Comparison of ENCODE assay signal across 8 cellular contexts in the genomic region with DNA sequence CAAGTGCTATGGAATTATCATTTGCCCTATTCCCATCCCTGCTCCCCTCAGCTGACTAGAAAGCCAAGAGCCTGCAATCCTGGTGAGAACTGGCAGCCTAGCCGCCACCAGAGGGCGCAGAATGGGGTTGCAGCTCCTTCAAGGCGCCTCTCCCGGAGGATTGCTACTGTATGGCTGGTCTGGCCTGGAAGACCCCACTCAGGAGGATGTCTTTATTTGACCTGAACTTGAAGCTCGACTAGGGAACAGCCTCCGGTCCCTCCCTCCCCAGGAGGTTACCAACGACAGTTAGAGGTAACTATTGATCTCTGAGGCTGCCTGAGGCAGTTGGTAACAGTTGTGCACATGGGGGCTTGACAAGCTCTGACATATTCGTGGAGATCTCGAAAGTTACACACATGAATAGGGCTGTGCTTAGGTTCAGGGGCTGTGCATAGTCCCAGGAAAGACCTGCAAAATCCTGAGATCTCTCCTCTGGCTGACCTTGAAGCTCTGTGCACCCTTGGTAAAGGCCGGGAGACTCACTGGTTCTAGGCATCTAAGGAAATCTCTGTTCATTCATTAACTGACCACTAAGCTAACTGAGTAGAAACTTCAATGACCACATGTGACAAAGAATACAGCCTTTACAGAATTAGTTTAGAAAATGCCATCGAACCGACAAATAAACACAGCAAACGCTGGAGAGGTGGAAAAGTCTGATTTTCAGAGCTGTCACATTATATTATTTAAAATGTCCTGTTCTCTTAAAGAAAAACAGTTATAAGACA.
DNase-seq lines count a peak whose midpoint lies in the region; ATAC-seq and TF ChIP-seq lines count a peak whose summit lies in the region.

No MANE protein-coding gene starts in this region.

- peak; percentile 26 for DNase-seq in GDM1 (lab: John Stamatoyannopoulos, UW)
- DNase-seq in activated naive CD8-positive, alpha-beta T cell treated with anti-CD3 and anti-CD28 coated beads, Interleukin-2, amount 50 U/mL, for 24 hours: peak; percentile 71
- DNase-seq in left ventricle myocardium inferior: peak; percentile 74
- peak; percentile 80 for DNase-seq in retina
- DNase-seq in cerebellum (ENCODE audit: low spot score): no peak

- peaks cover 6% of the 10 kb centered on the region for H3K27me3 Mint-ChIP-seq in activated naive CD8-positive, alpha-beta T cell treated with anti-CD3 and anti-CD28 coated beads, Interleukin-2, amount 50 U/mL, for 24 hours

- H3K4me3 Mint-ChIP-seq in activated naive CD8-positive, alpha-beta T cell treated with anti-CD3 and anti-CD28 coated beads, Interleukin-2, amount 50 U/mL, for 24 hours: no peak overlapping the region

- H3K27me3 ChIP-seq in left ventricle myocardium inferior (ENCODE audit: low read depth): no peaks in the 10 kb centered on the region

- peak; percentile 65 for TF ChIP-seq RAD21 in Ishikawa (IDR thresholded peaks at IDR 0.05; ENCODE audit: low read depth)

- H3K27ac ChIP-seq in left ventricle myocardium inferior (replicated peaks): no peak overlapping the region

- intact Hi-C loops in left ventricle myocardium inferior (cut with micrococcal nuclease): loop anchor here (5.0 kb wide), 1 partner anchor 150 kb away; no protein-coding TSS in a partner anchor

- H3K4me1 Mint-ChIP-seq in activated naive CD8-positive, alpha-beta T cell treated with anti-CD3 and anti-CD28 coated beads, Interleukin-2, amount 50 U/mL, for 24 hours: no peaks in the 10 kb centered on the region

- ATAC-seq in GM21619 (IDR thresholded peaks at IDR 0.05; ENCODE audit: unreplicated experiment): peak; percentile 95
- ATAC-seq in SK-N-SH treated with all-trans-retinoic acid at 6 μM for 48 hours: peak; percentile 100
- ATAC-seq in activated naive CD8-positive, alpha-beta T cell treated with anti-CD3 and anti-CD28 coated beads, Interleukin-2, amount 50 U/mL, for 24 hours: peak; percentile 69

- H3K9me3 Mint-ChIP-seq in activated naive CD8-positive, alpha-beta T cell treated with anti-CD3 and anti-CD28 coated beads, Interleukin-2, amount 50 U/mL, for 24 hours: no peaks in the 10 kb centered on the region

- no peaks in the 10 kb centered on the region for H3K36me3 Mint-ChIP-seq in activated naive CD8-positive, alpha-beta T cell treated with anti-CD3 and anti-CD28 coated beads, Interleukin-2, amount 50 U/mL, for 24 hours (ENCODE audit: low read depth)

- TF ChIP-seq EP300 in Ishikawa (IDR thresholded peaks at IDR 0.05; ENCODE audit: borderline replicate concordance): no peak

- peaks cover 55% of the 10 kb centered on the region for H3K4me1 ChIP-seq in left ventricle myocardium inferior

- H3K4me3 ChIP-seq in left ventricle myocardium inferior: no peak overlapping the region

- TF ChIP-seq CTCF in left ventricle myocardium inferior (IDR thresholded peaks at IDR 0.05; ENCODE audit: borderline replicate concordance): peak; percentile 88

- H3K9me3 ChIP-seq in left ventricle myocardium inferior (replicated peaks): peaks cover 8% of the 10 kb centered on the region

- peaks cover 11% of the 10 kb centered on the region for H3K36me3 ChIP-seq in left ventricle myocardium inferior

- H3K27ac Mint-ChIP-seq in activated naive CD8-positive, alpha-beta T cell treated with anti-CD3 and anti-CD28 coated beads, Interleukin-2, amount 50 U/mL, for 24 hours: no peak overlapping the region

TF ChIP-seq in Ishikawa, 13 proteins besides CTCF, POLR2A, EP300 and RAD21:
- no peak for TF ChIP-seq ZBTB7A (IDR thresholded peaks at IDR 0.05; ENCODE audit: low read depth)
- TF ChIP-seq, protein P1, sequence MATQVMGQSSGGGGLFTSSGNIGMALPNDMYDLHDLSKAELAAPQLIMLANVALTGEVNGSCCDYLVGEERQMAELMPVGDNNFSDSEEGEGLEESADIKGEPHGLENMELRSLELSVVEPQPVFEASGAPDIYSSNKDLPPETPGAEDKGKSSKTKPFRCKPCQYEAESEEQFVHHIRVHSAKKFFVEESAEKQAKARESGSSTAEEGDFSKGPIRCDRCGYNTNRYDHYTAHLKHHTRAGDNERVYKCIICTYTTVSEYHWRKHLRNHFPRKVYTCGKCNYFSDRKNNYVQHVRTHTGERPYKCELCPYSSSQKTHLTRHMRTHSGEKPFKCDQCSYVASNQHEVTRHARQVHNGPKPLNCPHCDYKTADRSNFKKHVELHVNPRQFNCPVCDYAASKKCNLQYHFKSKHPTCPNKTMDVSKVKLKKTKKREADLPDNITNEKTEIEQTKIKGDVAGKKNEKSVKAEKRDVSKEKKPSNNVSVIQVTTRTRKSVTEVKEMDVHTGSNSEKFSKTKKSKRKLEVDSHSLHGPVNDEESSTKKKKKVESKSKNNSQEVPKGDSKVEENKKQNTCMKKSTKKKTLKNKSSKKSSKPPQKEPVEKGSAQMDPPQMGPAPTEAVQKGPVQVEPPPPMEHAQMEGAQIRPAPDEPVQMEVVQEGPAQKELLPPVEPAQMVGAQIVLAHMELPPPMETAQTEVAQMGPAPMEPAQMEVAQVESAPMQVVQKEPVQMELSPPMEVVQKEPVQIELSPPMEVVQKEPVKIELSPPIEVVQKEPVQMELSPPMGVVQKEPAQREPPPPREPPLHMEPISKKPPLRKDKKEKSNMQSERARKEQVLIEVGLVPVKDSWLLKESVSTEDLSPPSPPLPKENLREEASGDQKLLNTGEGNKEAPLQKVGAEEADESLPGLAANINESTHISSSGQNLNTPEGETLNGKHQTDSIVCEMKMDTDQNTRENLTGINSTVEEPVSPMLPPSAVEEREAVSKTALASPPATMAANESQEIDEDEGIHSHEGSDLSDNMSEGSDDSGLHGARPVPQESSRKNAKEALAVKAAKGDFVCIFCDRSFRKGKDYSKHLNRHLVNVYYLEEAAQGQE (IDR thresholded peaks at IDR 0.05; ENCODE audit: low read depth): no peak

TF ChIP-seq in SK-N-SH treated with all-trans-retinoic acid at 6 μM for 48 hours, 23 proteins besides CTCF, POLR2A, EP300 and RAD21 (continues in another document):
- no peak for TF ChIP-seq TOX (CRISPR knock-in tag; IDR thresholded peaks at IDR 0.05; ENCODE audit: borderline replicate concordance)
- no peak for TF ChIP-seq TCF4 (CRISPR knock-in tag; IDR thresholded peaks at IDR 0.05; ENCODE audit: borderline replicate concordance)
- TF ChIP-seq, protein P2, sequence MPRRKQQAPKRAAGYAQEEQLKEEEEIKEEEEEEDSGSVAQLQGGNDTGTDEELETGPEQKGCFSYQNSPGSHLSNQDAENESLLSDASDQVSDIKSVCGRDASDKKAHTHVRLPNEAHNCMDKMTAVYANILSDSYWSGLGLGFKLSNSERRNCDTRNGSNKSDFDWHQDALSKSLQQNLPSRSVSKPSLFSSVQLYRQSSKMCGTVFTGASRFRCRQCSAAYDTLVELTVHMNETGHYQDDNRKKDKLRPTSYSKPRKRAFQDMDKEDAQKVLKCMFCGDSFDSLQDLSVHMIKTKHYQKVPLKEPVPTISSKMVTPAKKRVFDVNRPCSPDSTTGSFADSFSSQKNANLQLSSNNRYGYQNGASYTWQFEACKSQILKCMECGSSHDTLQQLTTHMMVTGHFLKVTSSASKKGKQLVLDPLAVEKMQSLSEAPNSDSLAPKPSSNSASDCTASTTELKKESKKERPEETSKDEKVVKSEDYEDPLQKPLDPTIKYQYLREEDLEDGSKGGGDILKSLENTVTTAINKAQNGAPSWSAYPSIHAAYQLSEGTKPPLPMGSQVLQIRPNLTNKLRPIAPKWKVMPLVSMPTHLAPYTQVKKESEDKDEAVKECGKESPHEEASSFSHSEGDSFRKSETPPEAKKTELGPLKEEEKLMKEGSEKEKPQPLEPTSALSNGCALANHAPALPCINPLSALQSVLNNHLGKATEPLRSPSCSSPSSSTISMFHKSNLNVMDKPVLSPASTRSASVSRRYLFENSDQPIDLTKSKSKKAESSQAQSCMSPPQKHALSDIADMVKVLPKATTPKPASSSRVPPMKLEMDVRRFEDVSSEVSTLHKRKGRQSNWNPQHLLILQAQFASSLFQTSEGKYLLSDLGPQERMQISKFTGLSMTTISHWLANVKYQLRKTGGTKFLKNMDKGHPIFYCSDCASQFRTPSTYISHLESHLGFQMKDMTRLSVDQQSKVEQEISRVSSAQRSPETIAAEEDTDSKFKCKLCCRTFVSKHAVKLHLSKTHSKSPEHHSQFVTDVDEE (CRISPR knock-in tag; IDR thresholded peaks at IDR 0.05): no peak
- TF ChIP-seq, protein P3, sequence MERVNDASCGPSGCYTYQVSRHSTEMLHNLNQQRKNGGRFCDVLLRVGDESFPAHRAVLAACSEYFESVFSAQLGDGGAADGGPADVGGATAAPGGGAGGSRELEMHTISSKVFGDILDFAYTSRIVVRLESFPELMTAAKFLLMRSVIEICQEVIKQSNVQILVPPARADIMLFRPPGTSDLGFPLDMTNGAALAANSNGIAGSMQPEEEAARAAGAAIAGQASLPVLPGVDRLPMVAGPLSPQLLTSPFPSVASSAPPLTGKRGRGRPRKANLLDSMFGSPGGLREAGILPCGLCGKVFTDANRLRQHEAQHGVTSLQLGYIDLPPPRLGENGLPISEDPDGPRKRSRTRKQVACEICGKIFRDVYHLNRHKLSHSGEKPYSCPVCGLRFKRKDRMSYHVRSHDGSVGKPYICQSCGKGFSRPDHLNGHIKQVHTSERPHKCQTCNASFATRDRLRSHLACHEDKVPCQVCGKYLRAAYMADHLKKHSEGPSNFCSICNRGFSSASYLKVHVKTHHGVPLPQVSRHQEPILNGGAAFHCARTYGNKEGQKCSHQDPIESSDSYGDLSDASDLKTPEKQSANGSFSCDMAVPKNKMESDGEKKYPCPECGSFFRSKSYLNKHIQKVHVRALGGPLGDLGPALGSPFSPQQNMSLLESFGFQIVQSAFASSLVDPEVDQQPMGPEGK (CRISPR knock-in tag; IDR thresholded peaks at IDR 0.05; ENCODE audit: borderline replicate concordance): no peak
- TF ChIP-seq PPARA (CRISPR knock-in tag; IDR thresholded peaks at IDR 0.05; ENCODE audit: borderline replicate concordance): no peak
- no peak for TF ChIP-seq SNAI2 (CRISPR knock-in tag; IDR thresholded peaks at IDR 0.05)
- TF ChIP-seq CSDC2 (CRISPR knock-in tag; IDR thresholded peaks at IDR 0.05): no peak
- TF ChIP-seq ZNF565 (CRISPR knock-in tag; conservative IDR thresholded peaks at IDR 0.05; ENCODE audit: low read depth): no peak
- no peak for TF ChIP-seq ZFP30 (CRISPR knock-in tag; IDR thresholded peaks at IDR 0.05)
- TF ChIP-seq, protein P4, sequence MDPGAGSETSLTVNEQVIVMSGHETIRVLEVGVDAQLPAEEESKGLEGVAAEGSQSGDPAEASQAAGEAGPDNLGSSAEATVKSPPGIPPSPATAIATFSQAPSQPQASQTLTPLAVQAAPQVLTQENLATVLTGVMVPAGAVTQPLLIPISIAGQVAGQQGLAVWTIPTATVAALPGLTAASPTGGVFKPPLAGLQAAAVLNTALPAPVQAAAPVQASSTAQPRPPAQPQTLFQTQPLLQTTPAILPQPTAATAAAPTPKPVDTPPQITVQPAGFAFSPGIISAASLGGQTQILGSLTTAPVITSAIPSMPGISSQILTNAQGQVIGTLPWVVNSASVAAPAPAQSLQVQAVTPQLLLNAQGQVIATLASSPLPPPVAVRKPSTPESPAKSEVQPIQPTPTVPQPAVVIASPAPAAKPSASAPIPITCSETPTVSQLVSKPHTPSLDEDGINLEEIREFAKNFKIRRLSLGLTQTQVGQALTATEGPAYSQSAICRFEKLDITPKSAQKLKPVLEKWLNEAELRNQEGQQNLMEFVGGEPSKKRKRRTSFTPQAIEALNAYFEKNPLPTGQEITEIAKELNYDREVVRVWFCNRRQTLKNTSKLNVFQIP (CRISPR knock-in tag; IDR thresholded peaks at IDR 0.05; ENCODE audit: borderline replicate concordance, low read depth): no peak
